ENCODE assay signal across 8 cellular contexts in genomic region chr4:12880844-12881243, GRCh38.
"Had no signal": no experiment of that assay in that cellular context is flagged by ENCODE, and none has a peak within 500 bp of the region (broad histone marks: within the 10 kb centered on the region; RNA-seq: fewer than 3 reads in every experiment).

No MANE protein-coding gene starts in this region.

- FAIRE-seq: G401.6, GM12878, GM12891, GM12892, GM18507, GM19239 had no signal

- ATAC-seq: GM12878 had no signal

- H3K4me3 ChIP-seq: GM12878 had no signal

- DNase-seq: GDM1, GF-D8 had no signal
